Comparison of ENCODE assay signal across 11 cellular contexts in genomic region chr4:153546273-153546672, GRCh38.
"Had no signal": no experiment of that assay in that cellular context is flagged by ENCODE, and none has a peak within 500 bp of the region (broad histone marks: within the 10 kb centered on the region; RNA-seq: fewer than 3 reads in every experiment).

No MANE protein-coding gene starts in this region.

- H3K4me3 Mint-ChIP-seq: type B pancreatic cell had no signal

- H3K27ac ChIP-seq: parathyroid adenoma, skin epidermis had no signal

- DNase-seq: activated CD4-positive, alpha-beta T cell treated with anti-CD3 and anti-CD28 coated beads, Interleukin-2, amount 50 U/mL, for 4 hours; effector memory CD4-positive, alpha-beta T cell; left ventricle myocardium superior; mesendoderm; stimulated activated CD4-positive, alpha-beta T cell treated with anti-CD3 and anti-CD28 coated beads, Interleukin-4, amount 100 ng/mL, for 4 hours; T-helper 2 cell had no signal

- H3K4me1 ChIP-seq: parathyroid adenoma had no signal

- H3K9me3 ChIP-seq: gastroesophageal sphincter had no signal

- H3K9ac ChIP-seq: parathyroid adenoma had no signal

- H3K27me3 Mint-ChIP-seq: type B pancreatic cell had no signal

- H3K9me3 Mint-ChIP-seq: type B pancreatic cell had no signal

- H3K4me3 ChIP-seq: gastroesophageal sphincter, skin epidermis had no signal

- H3K27me3 ChIP-seq: gastroesophageal sphincter had no signal

- ATAC-seq: activated CD4-positive, CD25-positive, alpha-beta regulatory T cell treated with anti-CD3 and anti-CD28 coated beads, Interleukin-2, amount 50 U/mL, for 24 hours; gastroesophageal sphincter; left ventricle myocardium superior had no signal

- H3K27ac Mint-ChIP-seq: type B pancreatic cell had no signal

- H3K36me3 ChIP-seq: gastroesophageal sphincter had no signal
